ENCODE assay signal across 1 cellular context in genomic region chr7:34991938-34992840, GRCh38.
TF ChIP-seq lines count a peak whose summit lies in the region.

No MANE protein-coding gene starts in this region.

TF ChIP-seq in K562, 482 proteins besides CTCF, POLR2A, EP300 and RAD21 (continued from another document):
- TF ChIP-seq ZNF609 (CRISPR knock-in tag; IDR thresholded peaks at IDR 0.05; ENCODE audit: borderline replicate concordance) (no peak), MAX (CRISPR knock-in tag; IDR thresholded peaks at IDR 0.05) (0 out of 2 replicates have a peak, but pooled peaks have one; percentile 22), HES1 (IDR thresholded peaks at IDR 0.05; ENCODE audit: low read depth) (no peak), BRF2 (IDR thresholded peaks at IDR 0.05; ENCODE audit: borderline replicate concordance, insufficient read depth, insufficient read length) (no peak), ZKSCAN8 (CRISPR knock-in tag; IDR thresholded peaks at IDR 0.05) (peak; percentile 50; the same call in 1 of the 2 replicates), ZFX (CRISPR knock-in tag; IDR thresholded peaks at IDR 0.05) (no peak), ATF7 (IDR thresholded peaks at IDR 0.05) (no peak), MCM7 (IDR thresholded peaks at IDR 0.05) (no peak), ZBTB8A (IDR thresholded peaks at IDR 0.05; ENCODE audit: partially characterized antibody) (no peak), BACH1 (tag; IDR thresholded peaks at IDR 0.05) (0 out of 2 replicates have a peak, but pooled peaks have one; percentile 21), GTF3C2 (IDR thresholded peaks at IDR 0.05; ENCODE audit: borderline replicate concordance, extremely low read depth, insufficient read length) (no peak), ZFP36 (IDR thresholded peaks at IDR 0.05; ENCODE audit: low read depth, low read length, partially characterized antibody) (peak; percentile 41), ZBTB9 (CRISPR knock-in tag; IDR thresholded peaks at IDR 0.05) (0 out of 2 replicates have a peak, but pooled peaks have one; percentile 24), ZNF589 (CRISPR knock-in tag; IDR thresholded peaks at IDR 0.05; ENCODE audit: low read depth) (0 out of 2 replicates have a peak, but pooled peaks have one; percentile 48), TFAP4 (CRISPR knock-in tag; IDR thresholded peaks at IDR 0.05; ENCODE audit: borderline replicate concordance) (no peak), ATF1 (CRISPR knock-in tag; IDR thresholded peaks at IDR 0.05) (no peak), ATF1 (tag; IDR thresholded peaks at IDR 0.05) (no peak), PPARD (CRISPR knock-in tag; IDR thresholded peaks at IDR 0.05) (no peak), ZNF408 (CRISPR knock-in tag; IDR thresholded peaks at IDR 0.05; ENCODE audit: low read depth) (no peak)
